ENCODE assay signal across 10 cellular contexts in the genomic region with DNA sequence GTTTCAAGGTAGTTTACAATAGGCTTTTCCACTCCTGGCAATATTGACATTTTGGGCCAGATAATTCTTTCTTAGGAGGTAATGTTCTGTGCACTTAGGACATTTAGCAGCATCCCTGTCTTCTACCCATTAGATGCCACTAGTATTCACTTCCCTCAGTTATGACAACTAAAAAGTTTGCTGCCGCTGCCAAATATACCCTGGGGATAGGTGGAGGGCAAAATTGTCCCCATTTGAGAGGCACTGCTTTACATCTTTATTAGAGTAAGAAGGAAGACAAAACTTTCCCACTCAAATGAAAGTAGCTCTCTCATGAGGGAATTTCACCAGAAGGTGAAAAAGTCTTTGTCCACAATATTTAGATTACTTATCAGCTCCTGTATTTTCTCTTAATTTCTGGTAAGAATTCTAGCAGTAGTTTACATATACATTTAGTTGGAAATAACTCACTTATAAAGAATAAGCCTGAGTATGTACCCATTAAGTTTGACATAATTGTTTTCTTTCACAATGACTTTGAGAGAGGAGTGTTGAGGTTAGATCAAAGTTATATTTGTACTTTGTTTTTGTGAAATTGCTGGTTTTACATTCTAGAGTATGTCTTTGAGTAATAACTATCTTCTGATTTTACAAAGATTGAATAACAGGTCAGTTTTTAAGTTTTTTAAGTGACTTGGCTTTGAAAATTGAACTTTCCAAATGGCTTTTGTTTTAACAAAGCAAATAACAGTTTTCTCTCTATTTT. TPM values are rescaled to one million over a fixed set of nuclear protein-coding genes. Genes with fewer than 3 reads are reported as not detected.
DNase-seq lines count a peak whose midpoint lies in the region; ATAC-seq and TF ChIP-seq lines count a peak whose summit lies in the region.
"Had no signal": no experiment of that assay in that cellular context is flagged by ENCODE, and none has a peak within 500 bp of the region (broad histone marks: within the 10 kb centered on the region; RNA-seq: fewer than 3 reads in every experiment).

No MANE protein-coding gene starts in this region.

- no peak overlapping the region for H3K27ac ChIP-seq in heart left ventricle
- no peak overlapping the region for H3K27ac ChIP-seq in H9 (ENCODE audit: insufficient read length, low read depth, low read length)
- H3K27ac ChIP-seq: 22Rv1, breast epithelium had no signal

- intact Hi-C loops in heart left ventricle (cut with DNase I) = no loop called here

- no peak overlapping the region for H2BK120ac ChIP-seq in H9 (ENCODE audit: low read depth, low read length, poor library complexity, severe bottlenecking)

- no peak for TF ChIP-seq POLR2A in heart left ventricle (IDR thresholded peaks at IDR 0.05)

- no peak overlapping the region for H2AK5ac ChIP-seq in H9 (ENCODE audit: insufficient read length, low read length)

- no peak overlapping the region for H2BK12ac ChIP-seq in H9 (ENCODE audit: insufficient read length, low read depth, low read length)

- no peak overlapping the region for H3K14ac ChIP-seq in H9 (ENCODE audit: insufficient read depth, low read length)

- H3K4me3 ChIP-seq in heart left ventricle = no peak overlapping the region
- H3K4me3 ChIP-seq: breast epithelium had no signal

- POLR2A ChIA-PET in activated CD4-positive, alpha-beta memory T cell treated with anti-CD3 and anti-CD28 coated beads, Interleukin-2, amount 10 ng/mL, durations not matched to agents 7 days and 5 days (lab: Charles Lee) = interaction anchor here (0.6 kb wide), 1 partner anchor 16 kb away, joined by 3 read pairs; no protein-coding TSS in a partner anchor

- H3K27me3 Mint-ChIP-seq in activated CD4-positive, alpha-beta memory T cell treated with anti-CD3 and anti-CD28 coated beads, Interleukin-2, amount 10 ng/mL, durations not matched to agents 7 days and 5 days = no peaks in the 10 kb centered on the region
- no peaks in the 10 kb centered on the region for H3K27me3 Mint-ChIP-seq in H9 (ENCODE audit: low read depth)

- no peak overlapping the region for H4K8ac ChIP-seq in H9 (replicated peaks; ENCODE audit: insufficient read length, low read depth, low read length)

- no peak overlapping the region for H3K4me3 Mint-ChIP-seq in activated CD4-positive, alpha-beta memory T cell treated with anti-CD3 and anti-CD28 coated beads, Interleukin-2, amount 10 ng/mL, durations not matched to agents 7 days and 5 days
- no peak overlapping the region for H3K4me3 Mint-ChIP-seq in H9

- no peak overlapping the region for H3K18ac ChIP-seq in H9 (ENCODE audit: insufficient read length, low read depth, low read length)

- peak; percentile 71 to 90 for ATAC-seq in activated CD4-positive, CD25-positive, alpha-beta regulatory T cell treated with anti-CD3 and anti-CD28 coated beads, Interleukin-2, amount 50 U/mL, for 24 hours
- ATAC-seq in GM21360 (IDR thresholded peaks at IDR 0.05; ENCODE audit: unreplicated experiment) (peak; percentile 85), HG03039 (IDR thresholded peaks at IDR 0.05; ENCODE audit: unreplicated experiment) (peak; percentile 86), GM19324 (IDR thresholded peaks at IDR 0.05; ENCODE audit: low FRiP score, unreplicated experiment) (no peak), heart left ventricle (no peak)

- H2BK5ac ChIP-seq in H9 (ENCODE audit: insufficient read length, low read length) = no peak overlapping the region

- H3K27ac Mint-ChIP-seq in activated CD4-positive, alpha-beta memory T cell treated with anti-CD3 and anti-CD28 coated beads, Interleukin-2, amount 10 ng/mL, durations not matched to agents 7 days and 5 days = peak overlapping the region; percentile 26
- H3K27ac Mint-ChIP-seq in H9 = no peak overlapping the region; a peak in 1 of 7 replicates

- no peak for DNase-seq in activated CD4-positive, CD25-positive, alpha-beta regulatory T cell treated with anti-CD3 and anti-CD28 coated beads, Interleukin-2, amount 50 U/mL, for 72 hours
- DNase-seq in activated CD4-positive, alpha-beta memory T cell treated with anti-CD3 and anti-CD28 coated beads, Interleukin-2, amount 10 ng/mL, durations not matched to agents 7 days and 5 days = no peak
- no peak for DNase-seq in heart left ventricle
- no peak for DNase-seq in H9

- H3K36me3 ChIP-seq in heart left ventricle = peaks cover 0 to 18% (median 0%) of the 10 kb centered on the region in 9 donors
- H3K36me3 ChIP-seq: breast epithelium had no signal

- peaks cover 65% of the 10 kb centered on the region for H3K36me3 Mint-ChIP-seq in activated CD4-positive, alpha-beta memory T cell treated with anti-CD3 and anti-CD28 coated beads, Interleukin-2, amount 10 ng/mL, durations not matched to agents 7 days and 5 days (ENCODE audit: low read depth)
- peaks cover 46 to 90% (median 82%) of the 10 kb centered on the region in 3 experiments; a peak in 6 of 7 replicates for H3K36me3 Mint-ChIP-seq in H9 (ENCODE audit: insufficient read depth in 1 of 3, low read depth in 3 of 3)

- no peak overlapping the region for H2AFZ ChIP-seq in H9 (ENCODE audit: low read length)

- WGBS in heart left ventricle, 4 donors = 92 to 100% (median 97%) methylated on average over 1 of the region's 1 CpG
- WGBS in H9 (ENCODE audit: extremely low coverage, insufficient read length, low lambda C conversion rate) = no CpG with 5 or more reads among the region's 1 CpG

- H3K9ac ChIP-seq in H9 (ENCODE audit: extremely low read depth, insufficient read length, low read length) = no peak overlapping the region

- H3K4ac ChIP-seq in H9 (ENCODE audit: low read depth, low read length) = no peak overlapping the region

- H3K56ac ChIP-seq in H9 (ENCODE audit: insufficient read length, low read depth, low read length) = no peak overlapping the region

- CTCF ChIA-PET in activated CD4-positive, alpha-beta memory T cell treated with anti-CD3 and anti-CD28 coated beads, Interleukin-2, amount 10 ng/mL, durations not matched to agents 7 days and 5 days (lab: Charles Lee) = no interaction called here

- no peaks in the 10 kb centered on the region for H3K9me3 Mint-ChIP-seq in activated CD4-positive, alpha-beta memory T cell treated with anti-CD3 and anti-CD28 coated beads, Interleukin-2, amount 10 ng/mL, durations not matched to agents 7 days and 5 days
- H3K9me3 Mint-ChIP-seq in H9 = no peaks in the 10 kb centered on the region

- H3K27me3 ChIP-seq in heart left ventricle = no peaks in the 10 kb centered on the region
- no peaks in the 10 kb centered on the region for H3K27me3 ChIP-seq in H9 (ENCODE audit: insufficient read depth, low read length)
- H3K27me3 ChIP-seq: breast epithelium had no signal

- H2BK20ac ChIP-seq in H9 (ENCODE audit: low read depth, low read length, poor library complexity, severe bottlenecking) = no peak overlapping the region

- H4K91ac ChIP-seq in H9 (ENCODE audit: insufficient read length, low read depth, low read length) = no peak overlapping the region

- H4K20me1 ChIP-seq in H9 (ENCODE audit: control insufficient read depth, insufficient read depth, insufficient read length) = no peaks in the 10 kb centered on the region

- H3K4me1 ChIP-seq in heart left ventricle (no peaks in the 10 kb centered on the region), H9 (ENCODE audit: insufficient read depth, low read length) (no peaks in the 10 kb centered on the region)
- H3K4me1 ChIP-seq: breast epithelium had no signal

- no peak overlapping the region for H2BK15ac ChIP-seq in H9 (ENCODE audit: low read depth, low read length)

- H4K5ac ChIP-seq in H9 (ENCODE audit: insufficient read length, low read depth, low read length) = no peak overlapping the region

- no peaks in the 10 kb centered on the region for H3K23me2 ChIP-seq in H9 (ENCODE audit: insufficient read length, low read depth, low read length, poor library complexity, severe bottlenecking)

- no peaks in the 10 kb centered on the region for H3K79me2 ChIP-seq in H9 (ENCODE audit: insufficient read depth, low read length)

- no peak overlapping the region for H3K23ac ChIP-seq in H9 (ENCODE audit: insufficient read length, low read depth, low read length)

- no peak overlapping the region for H3K4me2 ChIP-seq in H9 (ENCODE audit: insufficient read depth, insufficient read length, low read length)

- H3K9me3 ChIP-seq in heart left ventricle (no peaks in the 10 kb centered on the region), H9 (ENCODE audit: control insufficient read depth, low read depth, low read length) (no peaks in the 10 kb centered on the region)
- H3K9me3 ChIP-seq: breast epithelium had no signal

- TF ChIP-seq CTCF in heart left ventricle (IDR thresholded peaks at IDR 0.05) (no peak), H9 (conservative IDR thresholded peaks at IDR 0.05) (no peak)

- no peak overlapping the region for H3T11ph ChIP-seq in H9 (ENCODE audit: low read length)

- H3K79me1 ChIP-seq in H9 (ENCODE audit: insufficient read depth, low read depth, low read length, poor library complexity, severe bottlenecking) = no peaks in the 10 kb centered on the region

- peaks cover 14% of the 10 kb centered on the region for H3K4me1 Mint-ChIP-seq in activated CD4-positive, alpha-beta memory T cell treated with anti-CD3 and anti-CD28 coated beads, Interleukin-2, amount 10 ng/mL, durations not matched to agents 7 days and 5 days
- no peaks in the 10 kb centered on the region for H3K4me1 Mint-ChIP-seq in H9

RNA-seq across cellular contexts. Expression of a gene that starts 46.0 kb away (rescaled TPM):
- total RNA-seq in activated CD4-positive, alpha-beta memory T cell treated with anti-CD3 and anti-CD28 coated beads, Interleukin-2, amount 10 ng/mL, durations not matched to agents 7 days and 5 days = 100 to 1,000 TPM in 1 of 2 experiments, 10 to 100 TPM in 1; 95.3 to 101 TPM
- total RNA-seq in heart left ventricle = 1 to 10 TPM in 4 of 9 donors, under 1 TPM in 5; 0.48 to 8.9 (median 1.00) TPM
- polyA plus RNA-seq in heart left ventricle = under 1 TPM; 0.23 to 0.62 TPM
- 262 and 291 TPM in 2 replicates for total RNA-seq in H9 (2021)

Comparison
In these comparisons a context has a peak if more than half of its experiments do, and no peak if none do; other contexts are left out.
1. ATAC-seq: peak in activated CD4-positive, CD25-positive, alpha-beta regulatory T cell treated with anti-CD3 and anti-CD28 coated beads, Interleukin-2, amount 50 U/mL, for 24 hours (2 of 2), GM21360 (single experiment) and HG03039 (single experiment); none in GM19324 (single experiment) and heart left ventricle (0 of 4).
2. RNA of a gene that starts 46.0 kb away (total RNA-seq): 262 to 291 TPM in H9 and 95.3 to 101 TPM in activated CD4-positive, alpha-beta memory T cell treated with anti-CD3 and anti-CD28 coated beads, Interleukin-2, amount 10 ng/mL, durations not matched to agents 7 days and 5 days; 0.48 to 8.9 TPM in heart left ventricle; every median in the first group is over 4 times any median in the second.